27 cellular contexts compared by ENCODE assay signal in genomic region chr2:58110765-58111164, GRCh38.
A peak's percentile ranks its signal among the peaks of the same experiment; 100 is the strongest.
DNase-seq lines count a peak whose midpoint lies in the region; ATAC-seq and TF ChIP-seq lines count a peak whose summit lies in the region.
"Had no signal": no experiment of that assay in that cellular context is flagged by ENCODE, and none has a peak within 500 bp of the region (broad histone marks: within the 10 kb centered on the region; RNA-seq: fewer than 3 reads in every experiment).

No MANE protein-coding gene starts in this region.

- in situ Hi-C loops in brain microvascular endothelial cell (cut with HindIII; ENCODE audit: low pct_ligation_motif_present, low sequenced_read_pairs) = no loop called here

- no peaks in the 10 kb centered on the region for H3K27me3 Mint-ChIP-seq in neural crest cell (ENCODE audit: low read depth)
- H3K27me3 Mint-ChIP-seq: IgD-negative memory B cell; stimulated activated naive CD8-positive, alpha-beta T cell treated with anti-CD3 and anti-CD28 coated beads, Interleukin-15, amount 100 ng/mL, for 72 hours; type B pancreatic cell had no signal

- H3K36me3 Mint-ChIP-seq in neural crest cell (ENCODE audit: low read depth) = no peaks in the 10 kb centered on the region

- H3K27ac ChIP-seq in brain microvascular endothelial cell (no peak overlapping the region), lower lobe of right lung (no peak overlapping the region)
- H3K27ac ChIP-seq: Peyer's patch had no signal

- no peak overlapping the region for H3K4me2 ChIP-seq in Loucy (ENCODE audit: low read depth, low read length, poor library complexity, severe bottlenecking)

- DNase-seq in DMS 273 (lab: John Stamatoyannopoulos, UW; ENCODE audit: unreplicated experiment) (peak; percentile 2), DMS 273 treated with DMSO at 0.1 percent for 48 hours (lab: John Stamatoyannopoulos, UW) (no peak), brain microvascular endothelial cell (no peak), neural crest cell (ENCODE audit: low read depth, low spot score) (no peak), lower lobe of right lung (no peak), NCI-H526 treated with DMSO at 0.1 percent for 48 hours (lab: John Stamatoyannopoulos, UW) (no peak)
- DNase-seq: 8988T; activated CD4-positive, CD25-positive, alpha-beta regulatory T cell treated with anti-CD3 and anti-CD28 coated beads, Interleukin-2, amount 50 U/mL, for 72 hours; activated CD8-positive, alpha-beta memory T cell treated with anti-CD3 and anti-CD28 coated beads for 24 hours; activated T-cell treated with anti-CD3 and anti-CD28 coated beads, Interleukin-2, amount 50 U/mL, for 72 hours; NCI-H1048; NCI-H2029 treated with DMSO at 0.1 percent for 48 hours; NCI-H524; Peyer's patch; small intestine; stimulated activated CD4-positive, alpha-beta T cell treated with anti-CD3 and anti-CD28 coated beads, Interleukin-2, amount 100 ng/mL, for 48 hours; stimulated activated naive CD8-positive, alpha-beta T cell treated with anti-CD3 and anti-CD28 coated beads, Interleukin-15, amount 100 ng/mL, for 72 hours; T-helper 9 cell had no signal

- H3K4me3 Mint-ChIP-seq in neural crest cell = no peak overlapping the region
- H3K4me3 Mint-ChIP-seq: activated T-cell treated with anti-CD3 and anti-CD28 coated beads, Interleukin-2, amount 50 U/mL, for 72 hours; IgD-negative memory B cell; nephron; stimulated activated naive CD8-positive, alpha-beta T cell treated with anti-CD3 and anti-CD28 coated beads, Interleukin-15, amount 100 ng/mL, for 72 hours; type B pancreatic cell had no signal

- H3K9me3 ChIP-seq in Loucy (ENCODE audit: insufficient read depth, low read depth, low read length) (no peaks in the 10 kb centered on the region), lower lobe of right lung (no peaks in the 10 kb centered on the region)
- H3K9me3 ChIP-seq: Caco-2, Peyer's patch had no signal

- H3K9me2 ChIP-seq in Loucy (replicated peaks; ENCODE audit: low read depth, low read length) = no peaks in the 10 kb centered on the region

- H4K20me1 ChIP-seq in Loucy (ENCODE audit: insufficient read depth, low read length, poor library complexity, severe bottlenecking) = no peaks in the 10 kb centered on the region

- no peaks in the 10 kb centered on the region for H3K4me1 Mint-ChIP-seq in neural crest cell
- H3K4me1 Mint-ChIP-seq: nephron had no signal

- no peak overlapping the region for H2AFZ ChIP-seq in Loucy (ENCODE audit: low read length)

- no peaks in the 10 kb centered on the region for H3K27me3 ChIP-seq in Loucy (ENCODE audit: insufficient read depth, low read length, poor library complexity, severe bottlenecking)
- no peaks in the 10 kb centered on the region for H3K27me3 ChIP-seq in brain microvascular endothelial cell (replicated peaks)
- no peaks in the 10 kb centered on the region for H3K27me3 ChIP-seq in lower lobe of right lung (ENCODE audit: low read depth)
- H3K27me3 ChIP-seq: Peyer's patch had no signal

- H3K4me3 ChIP-seq in Loucy (ENCODE audit: low read length, poor library complexity, severe bottlenecking) (no peak overlapping the region), brain microvascular endothelial cell (ENCODE audit: low read depth, low read length) (no peak overlapping the region), lower lobe of right lung (no peak overlapping the region)
- H3K4me3 ChIP-seq: GM12878, Peyer's patch had no signal

- no peaks in the 10 kb centered on the region for H3K9me3 Mint-ChIP-seq in neural crest cell
- H3K9me3 Mint-ChIP-seq: nephron; stimulated activated naive CD8-positive, alpha-beta T cell treated with anti-CD3 and anti-CD28 coated beads, Interleukin-15, amount 100 ng/mL, for 72 hours; type B pancreatic cell had no signal

- TF ChIP-seq CTCF in Loucy (conservative IDR thresholded peaks at IDR 0.05; ENCODE audit: low read length) (peak; percentile 38; the same call in 1 of the 2 replicates), brain microvascular endothelial cell (IDR thresholded peaks at IDR 0.05; ENCODE audit: low read depth, low read length, missing control alignments) (peak; percentile 19), neural crest cell (conservative IDR thresholded peaks at IDR 0.05) (peak; percentile 20), lower lobe of right lung (IDR thresholded peaks at IDR 0.05) (no peak)

- no peak overlapping the region for H3K27ac Mint-ChIP-seq in neural crest cell (ENCODE audit: unreplicated experiment)
- H3K27ac Mint-ChIP-seq: activated naive CD4-positive, alpha-beta T cell treated with anti-CD3 and anti-CD28 coated beads, Interleukin-2, amount 50 U/mL, for 72 hours; activated T-cell treated with anti-CD3 and anti-CD28 coated beads, Interleukin-2, amount 50 U/mL, for 72 hours; nephron; type B pancreatic cell had no signal

- intact Hi-C loops in lower lobe of right lung (cut with DNase I) = no loop called here

- H3K4me1 ChIP-seq in Loucy (ENCODE audit: insufficient read depth, low read length, poor library complexity, severe bottlenecking) = no peaks in the 10 kb centered on the region
- H3K4me1 ChIP-seq in lower lobe of right lung = no peaks in the 10 kb centered on the region
- H3K4me1 ChIP-seq: Peyer's patch had no signal

- H3F3A ChIP-seq in Loucy (ENCODE audit: low read depth) = no peaks in the 10 kb centered on the region

- no peak overlapping the region for H3K9ac ChIP-seq in Loucy (ENCODE audit: low read depth, low read length, poor library complexity, severe bottlenecking)

- ATAC-seq in lower lobe of right lung = no peak
- no peak for ATAC-seq in GM21390 (IDR thresholded peaks at IDR 0.05; ENCODE audit: unreplicated experiment)
- ATAC-seq: activated naive CD4-positive, alpha-beta T cell treated with anti-CD3 and anti-CD28 coated beads, Interleukin-2, amount 50 U/mL, for 72 hours; activated T-cell treated with anti-CD3 and anti-CD28 coated beads, Interleukin-2, amount 50 U/mL, for 72 hours; GM12878; SK-N-SH treated with all-trans-retinoic acid at 6 μM for 48 hours; stimulated activated naive CD8-positive, alpha-beta T cell treated with anti-CD3 and anti-CD28 coated beads, Interleukin-15, amount 100 ng/mL, for 72 hours had no signal

- no peaks in the 10 kb centered on the region for H3K36me3 ChIP-seq in Loucy (ENCODE audit: insufficient read depth, low read length)
- no peaks in the 10 kb centered on the region for H3K36me3 ChIP-seq in brain microvascular endothelial cell (replicated peaks)
- H3K36me3 ChIP-seq in lower lobe of right lung = no peaks in the 10 kb centered on the region
- H3K36me3 ChIP-seq: Peyer's patch had no signal

- no peaks in the 10 kb centered on the region for H3K79me2 ChIP-seq in Loucy (ENCODE audit: insufficient read depth, low read length)
